Comparison of ENCODE assay signal across 1 cellular context in the genomic region with DNA sequence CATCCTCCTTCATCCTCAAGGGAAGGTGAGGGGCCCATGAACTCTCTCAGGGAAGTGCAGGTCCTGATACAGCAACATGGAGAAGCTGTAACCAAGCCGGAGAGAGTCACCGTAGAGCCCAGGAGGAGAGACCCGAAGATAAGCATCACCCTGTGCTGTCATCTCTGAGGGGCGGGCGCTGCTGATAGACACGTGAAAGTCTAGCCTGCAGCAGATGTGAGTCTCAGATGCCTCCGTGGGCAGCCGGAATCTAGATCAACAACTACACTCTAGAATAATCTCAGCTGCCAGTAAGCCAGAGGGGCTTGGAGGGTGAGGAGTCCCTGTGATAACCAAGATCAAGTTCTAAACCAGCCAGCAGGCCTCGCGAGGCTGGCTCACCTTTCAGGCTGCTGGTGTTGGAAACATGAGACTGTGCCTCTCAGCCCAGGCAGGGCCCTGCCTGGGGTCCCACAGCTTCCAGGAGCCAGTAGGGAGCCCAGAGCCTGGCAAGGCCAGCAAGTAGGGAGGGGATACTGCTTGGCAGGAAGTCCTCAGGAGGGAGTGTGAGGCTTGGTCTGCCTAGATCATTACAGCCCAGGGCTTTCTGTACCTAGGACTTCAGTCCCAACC.
TF ChIP-seq lines count a peak whose summit lies in the region.

No MANE protein-coding gene starts in this region.

TF ChIP-seq in K562, 482 proteins besides CTCF, POLR2A, EP300 and RAD21 (continued from another document and continues in another):
- TF ChIP-seq, protein P1, sequence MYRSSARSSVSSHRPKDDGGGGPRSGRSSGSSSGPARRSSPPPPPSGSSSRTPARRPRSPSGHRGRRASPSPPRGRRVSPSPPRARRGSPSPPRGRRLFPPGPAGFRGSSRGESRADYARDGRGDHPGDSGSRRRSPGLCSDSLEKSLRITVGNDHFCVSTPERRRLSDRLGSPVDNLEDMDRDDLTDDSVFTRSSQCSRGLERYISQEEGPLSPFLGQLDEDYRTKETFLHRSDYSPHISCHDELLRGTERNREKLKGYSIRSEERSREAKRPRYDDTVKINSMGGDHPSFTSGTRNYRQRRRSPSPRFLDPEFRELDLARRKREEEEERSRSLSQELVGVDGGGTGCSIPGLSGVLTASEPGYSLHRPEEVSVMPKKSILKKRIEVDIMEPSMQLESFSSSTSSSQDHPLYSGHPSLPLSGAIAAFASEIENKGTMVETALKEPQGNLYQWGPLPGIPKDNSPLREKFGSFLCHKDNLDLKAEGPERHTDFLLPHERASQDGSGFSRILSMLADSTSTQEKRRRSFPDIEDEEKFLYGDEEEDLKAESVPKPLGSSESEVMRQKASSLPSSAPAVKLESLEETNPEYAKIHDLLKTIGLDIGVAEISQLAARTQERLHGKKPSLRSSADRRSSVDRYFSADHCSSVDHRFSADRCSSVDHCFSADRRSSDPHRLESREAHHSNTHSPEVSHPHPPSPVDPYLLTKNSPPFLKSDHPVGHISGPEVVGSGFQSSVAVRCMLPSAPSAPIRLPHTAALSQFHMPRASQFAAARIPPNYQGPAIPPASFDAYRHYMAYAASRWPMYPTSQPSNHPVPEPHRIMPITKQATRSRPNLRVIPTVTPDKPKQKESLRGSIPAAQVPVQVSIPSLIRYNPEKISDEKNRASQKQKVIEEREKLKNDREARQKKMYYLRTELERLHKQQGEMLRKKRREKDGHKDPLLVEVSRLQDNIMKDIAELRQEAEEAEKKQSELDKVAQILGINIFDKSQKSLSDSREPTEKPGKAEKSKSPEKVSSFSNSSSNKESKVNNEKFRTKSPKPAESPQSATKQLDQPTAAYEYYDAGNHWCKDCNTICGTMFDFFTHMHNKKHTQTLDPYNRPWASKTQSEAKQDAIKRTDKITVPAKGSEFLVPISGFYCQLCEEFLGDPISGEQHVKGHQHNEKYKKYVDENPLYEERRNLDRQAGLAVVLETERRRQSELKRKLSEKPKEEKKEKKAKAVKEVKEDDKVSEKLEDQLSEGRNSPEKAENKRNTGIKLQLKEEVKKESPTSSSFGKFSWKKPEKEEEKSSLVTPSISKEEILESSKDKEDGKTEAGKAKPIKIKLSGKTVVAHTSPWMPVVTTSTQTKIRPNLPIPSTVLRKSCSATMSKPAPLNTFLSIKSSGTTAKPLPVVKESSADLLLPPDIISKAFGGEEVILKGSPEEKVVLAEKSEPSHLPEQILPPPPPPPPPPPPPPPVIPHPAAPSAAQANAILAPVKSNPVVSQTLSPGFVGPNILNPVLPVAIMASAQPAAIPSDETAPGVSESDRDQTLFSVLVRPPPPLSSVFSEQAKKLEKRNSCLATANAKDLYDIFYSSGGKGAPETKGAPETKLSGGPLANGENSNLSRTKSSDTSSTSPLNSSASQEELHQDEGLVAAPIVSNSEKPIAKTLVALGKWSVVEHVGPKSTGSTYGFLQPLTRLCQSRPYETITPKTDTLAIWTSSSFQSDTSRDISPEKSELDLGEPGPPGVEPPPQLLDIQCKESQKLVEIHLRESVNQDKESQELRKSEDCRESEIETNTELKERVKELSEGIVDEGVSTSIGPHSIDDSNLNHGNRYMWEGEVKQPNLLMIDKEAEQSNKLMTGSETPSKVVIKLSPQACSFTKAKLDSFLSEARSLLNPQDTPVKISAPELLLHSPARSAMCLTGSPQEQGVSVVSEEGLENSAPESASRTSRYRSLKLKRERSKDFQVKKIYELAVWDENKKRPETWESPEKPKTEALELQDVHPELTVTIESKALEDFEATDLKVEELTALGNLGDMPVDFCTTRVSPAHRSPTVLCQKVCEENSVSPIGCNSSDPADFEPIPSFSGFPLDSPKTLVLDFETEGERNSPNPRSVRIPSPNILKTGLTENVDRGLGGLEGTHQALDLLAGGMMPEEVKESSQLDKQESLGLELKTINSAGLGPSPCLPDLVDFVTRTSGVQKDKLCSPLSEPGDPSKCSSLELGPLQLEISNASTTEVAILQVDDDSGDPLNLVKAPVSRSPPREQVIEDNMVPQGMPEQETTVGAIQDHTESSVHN (IDR thresholded peaks at IDR 0.05; ENCODE audit: borderline replicate concordance in 1 of 2, low read depth in 1 of 2), result 0 out of 4 replicates have a peak, but pooled peaks of 1 of the 2 experiments have one; percentile 19
- no peak for TF ChIP-seq E2F3 (CRISPR knock-in tag; IDR thresholded peaks at IDR 0.05)
- TF ChIP-seq ZNF699 (CRISPR knock-in tag; IDR thresholded peaks at IDR 0.05; ENCODE audit: insufficient replicate concordance), result no peak
- TF ChIP-seq GTF2E2 (tag; IDR thresholded peaks at IDR 0.05), result no peak
- no peak for TF ChIP-seq DDX20 (tag; IDR thresholded peaks at IDR 0.05; ENCODE audit: low read depth)
- no peak for TF ChIP-seq ZNF311 (CRISPR knock-in tag; IDR thresholded peaks at IDR 0.05)
- no peak for TF ChIP-seq PHF20 (IDR thresholded peaks at IDR 0.05; ENCODE audit: partially characterized antibody)
- TF ChIP-seq, protein P2, sequence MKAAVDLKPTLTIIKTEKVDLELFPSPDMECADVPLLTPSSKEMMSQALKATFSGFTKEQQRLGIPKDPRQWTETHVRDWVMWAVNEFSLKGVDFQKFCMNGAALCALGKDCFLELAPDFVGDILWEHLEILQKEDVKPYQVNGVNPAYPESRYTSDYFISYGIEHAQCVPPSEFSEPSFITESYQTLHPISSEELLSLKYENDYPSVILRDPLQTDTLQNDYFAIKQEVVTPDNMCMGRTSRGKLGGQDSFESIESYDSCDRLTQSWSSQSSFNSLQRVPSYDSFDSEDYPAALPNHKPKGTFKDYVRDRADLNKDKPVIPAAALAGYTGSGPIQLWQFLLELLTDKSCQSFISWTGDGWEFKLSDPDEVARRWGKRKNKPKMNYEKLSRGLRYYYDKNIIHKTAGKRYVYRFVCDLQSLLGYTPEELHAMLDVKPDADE (conservative IDR thresholded peaks at IDR 0.05; ENCODE audit: control insufficient read depth, low read depth, low read length), result no peak
- TF ChIP-seq, protein P3, sequence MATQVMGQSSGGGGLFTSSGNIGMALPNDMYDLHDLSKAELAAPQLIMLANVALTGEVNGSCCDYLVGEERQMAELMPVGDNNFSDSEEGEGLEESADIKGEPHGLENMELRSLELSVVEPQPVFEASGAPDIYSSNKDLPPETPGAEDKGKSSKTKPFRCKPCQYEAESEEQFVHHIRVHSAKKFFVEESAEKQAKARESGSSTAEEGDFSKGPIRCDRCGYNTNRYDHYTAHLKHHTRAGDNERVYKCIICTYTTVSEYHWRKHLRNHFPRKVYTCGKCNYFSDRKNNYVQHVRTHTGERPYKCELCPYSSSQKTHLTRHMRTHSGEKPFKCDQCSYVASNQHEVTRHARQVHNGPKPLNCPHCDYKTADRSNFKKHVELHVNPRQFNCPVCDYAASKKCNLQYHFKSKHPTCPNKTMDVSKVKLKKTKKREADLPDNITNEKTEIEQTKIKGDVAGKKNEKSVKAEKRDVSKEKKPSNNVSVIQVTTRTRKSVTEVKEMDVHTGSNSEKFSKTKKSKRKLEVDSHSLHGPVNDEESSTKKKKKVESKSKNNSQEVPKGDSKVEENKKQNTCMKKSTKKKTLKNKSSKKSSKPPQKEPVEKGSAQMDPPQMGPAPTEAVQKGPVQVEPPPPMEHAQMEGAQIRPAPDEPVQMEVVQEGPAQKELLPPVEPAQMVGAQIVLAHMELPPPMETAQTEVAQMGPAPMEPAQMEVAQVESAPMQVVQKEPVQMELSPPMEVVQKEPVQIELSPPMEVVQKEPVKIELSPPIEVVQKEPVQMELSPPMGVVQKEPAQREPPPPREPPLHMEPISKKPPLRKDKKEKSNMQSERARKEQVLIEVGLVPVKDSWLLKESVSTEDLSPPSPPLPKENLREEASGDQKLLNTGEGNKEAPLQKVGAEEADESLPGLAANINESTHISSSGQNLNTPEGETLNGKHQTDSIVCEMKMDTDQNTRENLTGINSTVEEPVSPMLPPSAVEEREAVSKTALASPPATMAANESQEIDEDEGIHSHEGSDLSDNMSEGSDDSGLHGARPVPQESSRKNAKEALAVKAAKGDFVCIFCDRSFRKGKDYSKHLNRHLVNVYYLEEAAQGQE (CRISPR knock-in tag; IDR thresholded peaks at IDR 0.05; ENCODE audit: low read depth), result no peak
- TF ChIP-seq ZKSCAN3 (CRISPR knock-in tag; IDR thresholded peaks at IDR 0.05), result no peak
- peak; percentile 83 for TF ChIP-seq NCOR1 (IDR thresholded peaks at IDR 0.05)
- TF ChIP-seq HCFC1 (IDR thresholded peaks at IDR 0.05; ENCODE audit: low read depth, low read length), result no peak
- TF ChIP-seq SMAD4 (CRISPR knock-in tag; conservative IDR thresholded peaks at IDR 0.05), result peak; percentile 96
- TF ChIP-seq CAMTA2 (CRISPR knock-in tag; conservative IDR thresholded peaks at IDR 0.05), result no peak
- no peak for TF ChIP-seq SNRNP70 (optimal IDR thresholded peaks at IDR 0.05; ENCODE audit: low read depth, low read length)
- TF ChIP-seq, protein P4, sequence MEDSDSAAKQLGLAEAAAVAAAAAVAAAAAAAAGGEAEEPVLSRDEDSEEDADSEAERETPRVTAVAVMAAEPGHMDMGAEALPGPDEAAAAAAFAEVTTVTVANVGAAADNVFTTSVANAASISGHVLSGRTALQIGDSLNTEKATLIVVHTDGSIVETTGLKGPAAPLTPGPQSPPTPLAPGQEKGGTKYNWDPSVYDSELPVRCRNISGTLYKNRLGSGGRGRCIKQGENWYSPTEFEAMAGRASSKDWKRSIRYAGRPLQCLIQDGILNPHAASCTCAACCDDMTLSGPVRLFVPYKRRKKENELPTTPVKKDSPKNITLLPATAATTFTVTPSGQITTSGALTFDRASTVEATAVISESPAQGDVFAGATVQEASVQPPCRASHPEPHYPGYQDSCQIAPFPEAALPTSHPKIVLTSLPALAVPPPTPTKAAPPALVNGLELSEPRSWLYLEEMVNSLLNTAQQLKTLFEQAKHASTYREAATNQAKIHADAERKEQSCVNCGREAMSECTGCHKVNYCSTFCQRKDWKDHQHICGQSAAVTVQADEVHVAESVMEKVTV (CRISPR knock-in tag; IDR thresholded peaks at IDR 0.05), result no peak
- no peak for TF ChIP-seq HNRNPH1 (optimal IDR thresholded peaks at IDR 0.05; ENCODE audit: low read depth, low read length)
- peak; percentile 30; the same call in 1 of the 2 replicates for TF ChIP-seq FOSL1 (tag; conservative IDR thresholded peaks at IDR 0.05)
- 0 out of 4 replicates have a peak, but pooled peaks have one; percentile 32 to 48 for TF ChIP-seq FOXK2 (conservative IDR thresholded peaks at IDR 0.05 in 1 of 2, IDR thresholded peaks at IDR 0.05 in 1 of 2; ENCODE audit: low read depth in 2 of 2)
- no peak for TF ChIP-seq DMBX1 (CRISPR knock-in tag; IDR thresholded peaks at IDR 0.05; ENCODE audit: borderline replicate concordance)
- TF ChIP-seq, protein P5, sequence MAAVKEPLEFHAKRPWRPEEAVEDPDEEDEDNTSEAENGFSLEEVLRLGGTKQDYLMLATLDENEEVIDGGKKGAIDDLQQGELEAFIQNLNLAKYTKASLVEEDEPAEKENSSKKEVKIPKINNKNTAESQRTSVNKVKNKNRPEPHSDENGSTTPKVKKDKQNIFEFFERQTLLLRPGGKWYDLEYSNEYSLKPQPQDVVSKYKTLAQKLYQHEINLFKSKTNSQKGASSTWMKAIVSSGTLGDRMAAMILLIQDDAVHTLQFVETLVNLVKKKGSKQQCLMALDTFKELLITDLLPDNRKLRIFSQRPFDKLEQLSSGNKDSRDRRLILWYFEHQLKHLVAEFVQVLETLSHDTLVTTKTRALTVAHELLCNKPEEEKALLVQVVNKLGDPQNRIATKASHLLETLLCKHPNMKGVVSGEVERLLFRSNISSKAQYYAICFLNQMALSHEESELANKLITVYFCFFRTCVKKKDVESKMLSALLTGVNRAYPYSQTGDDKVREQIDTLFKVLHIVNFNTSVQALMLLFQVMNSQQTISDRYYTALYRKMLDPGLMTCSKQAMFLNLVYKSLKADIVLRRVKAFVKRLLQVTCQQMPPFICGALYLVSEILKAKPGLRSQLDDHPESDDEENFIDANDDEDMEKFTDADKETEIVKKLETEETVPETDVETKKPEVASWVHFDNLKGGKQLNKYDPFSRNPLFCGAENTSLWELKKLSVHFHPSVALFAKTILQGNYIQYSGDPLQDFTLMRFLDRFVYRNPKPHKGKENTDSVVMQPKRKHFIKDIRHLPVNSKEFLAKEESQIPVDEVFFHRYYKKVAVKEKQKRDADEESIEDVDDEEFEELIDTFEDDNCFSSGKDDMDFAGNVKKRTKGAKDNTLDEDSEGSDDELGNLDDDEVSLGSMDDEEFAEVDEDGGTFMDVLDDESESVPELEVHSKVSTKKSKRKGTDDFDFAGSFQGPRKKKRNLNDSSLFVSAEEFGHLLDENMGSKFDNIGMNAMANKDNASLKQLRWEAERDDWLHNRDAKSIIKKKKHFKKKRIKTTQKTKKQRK (IDR thresholded peaks at IDR 0.05; ENCODE audit: borderline replicate concordance, low read depth, low read length), result no peak
- TF ChIP-seq YBX1 (IDR thresholded peaks at IDR 0.05), result no peak
- TF ChIP-seq, protein P6, sequence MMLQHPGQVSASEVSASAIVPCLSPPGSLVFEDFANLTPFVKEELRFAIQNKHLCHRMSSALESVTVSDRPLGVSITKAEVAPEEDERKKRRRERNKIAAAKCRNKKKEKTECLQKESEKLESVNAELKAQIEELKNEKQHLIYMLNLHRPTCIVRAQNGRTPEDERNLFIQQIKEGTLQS (IDR thresholded peaks at IDR 0.05), result peak; percentile 30; the same call in 1 of the 2 replicates
- TF ChIP-seq, protein P6 (CRISPR knock-in tag; conservative IDR thresholded peaks at IDR 0.05), result no peak
- peak; percentile 85 for TF ChIP-seq BHLHE40 (IDR thresholded peaks at IDR 0.05; ENCODE audit: low read length)
- TF ChIP-seq HMGN3 (IDR thresholded peaks at IDR 0.05; ENCODE audit: borderline replicate concordance, extremely low read depth, insufficient read length, low read depth, low read length), result no peak
- TF ChIP-seq POLR2B (IDR thresholded peaks at IDR 0.05; ENCODE audit: low read depth, partially characterized antibody), result no peak
- peak; percentile 59 for TF ChIP-seq HDAC3 (IDR thresholded peaks at IDR 0.05; ENCODE audit: borderline replicate concordance, partially characterized antibody)
- TF ChIP-seq, protein P7, sequence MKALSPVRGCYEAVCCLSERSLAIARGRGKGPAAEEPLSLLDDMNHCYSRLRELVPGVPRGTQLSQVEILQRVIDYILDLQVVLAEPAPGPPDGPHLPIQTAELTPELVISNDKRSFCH (CRISPR knock-in tag; IDR thresholded peaks at IDR 0.05), result no peak
- TF ChIP-seq, protein P7 (tag; IDR thresholded peaks at IDR 0.05), result no peak
- TF ChIP-seq ZFP1 (CRISPR knock-in tag; IDR thresholded peaks at IDR 0.05), result no peak
- TF ChIP-seq ZNF121 (CRISPR knock-in tag; conservative IDR thresholded peaks at IDR 0.05), result no peak
- peak; percentile 49; the same call in 1 of the 2 replicates for TF ChIP-seq CREB1 (IDR thresholded peaks at IDR 0.05)
- peak; percentile 67; the same call in 1 of the 2 replicates for TF ChIP-seq CREB1 (CRISPR knock-in tag; IDR thresholded peaks at IDR 0.05)
- TF ChIP-seq XRCC3 (IDR thresholded peaks at IDR 0.05), result no peak
- TF ChIP-seq KDM4B (IDR thresholded peaks at IDR 0.05; ENCODE audit: borderline replicate concordance in 2 of 2, low read depth in 1 of 2), result no peak
- TF ChIP-seq ZNF134 (CRISPR knock-in tag; conservative IDR thresholded peaks at IDR 0.05), result no peak
- TF ChIP-seq, protein P8, sequence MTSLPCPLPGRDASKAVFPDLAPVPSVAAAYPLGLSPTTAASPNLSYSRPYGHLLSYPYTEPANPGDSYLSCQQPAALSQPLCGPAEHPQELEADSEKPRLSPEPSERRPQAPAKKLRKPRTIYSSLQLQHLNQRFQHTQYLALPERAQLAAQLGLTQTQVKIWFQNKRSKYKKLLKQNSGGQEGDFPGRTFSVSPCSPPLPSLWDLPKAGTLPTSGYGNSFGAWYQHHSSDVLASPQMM (CRISPR knock-in tag; IDR thresholded peaks at IDR 0.05), result no peak
- TF ChIP-seq RBM14 (IDR thresholded peaks at IDR 0.05; ENCODE audit: borderline replicate concordance, insufficient read depth, low read depth, low read length), result no peak
- no peak for TF ChIP-seq ILK (tag; IDR thresholded peaks at IDR 0.05; ENCODE audit: borderline replicate concordance, low read depth)
